In genomic region chr7:141011443-141011842, GRCh38 we compare ENCODE assay signal across 13 cellular contexts.
"Had no signal": no experiment of that assay in that cellular context is flagged by ENCODE, and none has a peak within 500 bp of the region (broad histone marks: within the 10 kb centered on the region; RNA-seq: fewer than 3 reads in every experiment).

No MANE protein-coding gene starts in this region.

- DNase-seq: activated gamma-delta T cell, SHP77 treated with DMSO at 0.1 percent for 48 hours had no signal

- FAIRE-seq: urothelium cell line had no signal

- H3K9me3 ChIP-seq: gastroesophageal sphincter had no signal

- ATAC-seq: gastroesophageal sphincter, right cardiac atrium had no signal

- H3K4me3 Mint-ChIP-seq: endodermal cell; stimulated activated naive B cell treated with anti-CD40 and anti-IgM and Interleukin-4, amounts not matched to agents 10 μg/mL and 1 μg/mL and 100 μg/mL, for 72 hours had no signal

- H3K36me3 ChIP-seq: breast epithelium had no signal

- H3K9me3 Mint-ChIP-seq: endodermal cell had no signal

- H3K4me3 ChIP-seq: breast epithelium, gastroesophageal sphincter, heart right ventricle, lung, skin epidermis, tibial artery had no signal

- H3K27me3 ChIP-seq: breast epithelium, gastroesophageal sphincter, tibial artery had no signal

- H3K27ac Mint-ChIP-seq: endodermal cell; progenitor cell of endocrine pancreas; stimulated activated naive B cell treated with anti-CD40 and anti-IgM and Interleukin-4, amounts not matched to agents 10 μg/mL and 1 μg/mL and 100 μg/mL, for 72 hours had no signal

- H3K27ac ChIP-seq: breast epithelium, gastroesophageal sphincter, heart right ventricle, skin epidermis, tibial artery had no signal
